In genomic region chrX:56231706-56232105, GRCh38 we compare ENCODE assay signal across 11 cellular contexts. TPM values are rescaled to one million over a fixed set of nuclear protein-coding genes. Genes with fewer than 3 reads are reported as not detected.
A peak's percentile ranks its signal among the peaks of the same experiment; 100 is the strongest.
DNase-seq lines count a peak whose midpoint lies in the region; ATAC-seq and TF ChIP-seq lines count a peak whose summit lies in the region.
"Had no signal": no experiment of that assay in that cellular context is flagged by ENCODE, and none has a peak within 500 bp of the region (broad histone marks: within the 10 kb centered on the region; RNA-seq: fewer than 3 reads in every experiment).

No MANE protein-coding gene starts in this region.

- DNase-seq in heart left ventricle (peak in 1 of 5 donors; percentile 19), cardiac septum (ENCODE audit: low spot score) (no peak), aorta (no peak), kidney tubule cell (ENCODE audit: low spot score) (no peak), SKM-1 (lab: John Stamatoyannopoulos, UW; ENCODE audit: unreplicated experiment) (no peak)
- DNase-seq in effector memory CD8-positive, alpha-beta T cell = no peak
- DNase-seq: NCI-H1436 treated with DMSO at 0.1 percent for 48 hours, occipital lobe had no signal

- H3K36me3 Mint-ChIP-seq in effector memory CD8-positive, alpha-beta T cell (ENCODE audit: insufficient read depth) = no peaks in the 10 kb centered on the region

- H3K9ac ChIP-seq in mucosa of stomach (ENCODE audit: low read length) = no peak overlapping the region
- H3K9ac ChIP-seq: BLaER1 had no signal

- peak overlapping the region; percentile 76 to 86 for H3K4me3 Mint-ChIP-seq in effector memory CD8-positive, alpha-beta T cell

- H3K36me3 ChIP-seq in heart left ventricle (no peaks in the 10 kb centered on the region), mucosa of stomach (ENCODE audit: control insufficient read depth, insufficient read depth, low read length) (no peaks in the 10 kb centered on the region), aorta (ENCODE audit: control insufficient read depth in 1 of 2, insufficient read depth in 2 of 2, low read length in 1 of 2) (no peaks in the 10 kb centered on the region)
- H3K36me3 ChIP-seq: BLaER1 had no signal

- peak overlapping the region in 11 of 12 donors; percentile 17 to 69 (median 55) for H3K4me3 ChIP-seq in heart left ventricle
- H3K4me3 ChIP-seq in mucosa of stomach (ENCODE audit: low read length) = peak overlapping the region; percentile 14
- H3K4me3 ChIP-seq in aorta (ENCODE audit: low read length in 2 of 2) = peak overlapping the region; percentile 43 to 82
- H3K4me3 ChIP-seq: BLaER1 had no signal

- H3K9me3 ChIP-seq in heart left ventricle = no peaks in the 10 kb centered on the region
- H3K9me3 ChIP-seq in mucosa of stomach (ENCODE audit: control insufficient read depth, low read length) = no peaks in the 10 kb centered on the region
- H3K9me3 ChIP-seq in aorta (ENCODE audit: control insufficient read depth, low read length) = no peaks in the 10 kb centered on the region

- H3K4me1 ChIP-seq in heart left ventricle = peaks cover 0 to 33% (median 1%) of the 10 kb centered on the region in 12 donors
- H3K4me1 ChIP-seq in mucosa of stomach (ENCODE audit: control insufficient read depth, insufficient read depth, low read length) = peaks cover 9% of the 10 kb centered on the region
- no peaks in the 10 kb centered on the region for H3K4me1 ChIP-seq in aorta (ENCODE audit: control insufficient read depth in 1 of 2, insufficient read depth in 2 of 2, low read length in 2 of 2)
- H3K4me1 ChIP-seq: BLaER1 had no signal

- ATAC-seq in heart left ventricle = no peak
- ATAC-seq in effector memory CD8-positive, alpha-beta T cell (replicated peaks) = no peak
- no peak for ATAC-seq in aorta (ENCODE audit: low FRiP score)
- ATAC-seq in GM19467 (IDR thresholded peaks at IDR 0.05; ENCODE audit: unreplicated experiment) = no peak

- H3K27me3 Mint-ChIP-seq in effector memory CD8-positive, alpha-beta T cell = peaks cover 8 to 13% of the 10 kb centered on the region in 2 donors

- WGBS in heart left ventricle, 4 donors = 22 to 38% (median 30%) methylated on average over 9 of the region's 9 CpGs
- 5 to 33% methylated on average over 9 of the region's 9 CpGs for WGBS in aorta, 2 donors

- H3K27me3 ChIP-seq in heart left ventricle = peaks cover 0 to 19% (median 0%) of the 10 kb centered on the region in 9 donors
- no peaks in the 10 kb centered on the region for H3K27me3 ChIP-seq in mucosa of stomach (ENCODE audit: control insufficient read depth, insufficient read depth, low read length)
- no peaks in the 10 kb centered on the region for H3K27me3 ChIP-seq in aorta (ENCODE audit: control insufficient read depth in 1 of 2, insufficient read depth in 2 of 2, low read length in 1 of 2)

- H3K27ac ChIP-seq in heart left ventricle (peak overlapping the region in 7 of 12 donors; percentile 25 to 81 (median 75)), aorta (ENCODE audit: low read depth in 1 of 2, low read length in 2 of 2) (no peak overlapping the region)
- H3K27ac ChIP-seq: BLaER1 had no signal

- peaks cover 6 to 14% of the 10 kb centered on the region in 2 donors for H3K4me1 Mint-ChIP-seq in effector memory CD8-positive, alpha-beta T cell (ENCODE audit: low read depth in 2 of 2)

- TF ChIP-seq CTCF in heart left ventricle (IDR thresholded peaks at IDR 0.05) = no peak

- TF ChIP-seq POLR2A in heart left ventricle (IDR thresholded peaks at IDR 0.05) = no peak

- no peak overlapping the region for H3K27ac Mint-ChIP-seq in effector memory CD8-positive, alpha-beta T cell

- no peaks in the 10 kb centered on the region for H3K9me3 Mint-ChIP-seq in effector memory CD8-positive, alpha-beta T cell

- intact Hi-C loops in heart left ventricle (cut with DNase I) = loop anchor here in 2 of 10 donors (10.0 kb wide), 2 partner anchors 327 to 517 kb away; partner anchors contain the start of gene RRAGB (in 1 of the 2)
- intact Hi-C loops in cardiac septum (cut with DNase I) = loop anchor here (5.0 to 10.0 kb wide), 2 partner anchors 324 to 517 kb away; partner anchors contain the start of gene RRAGB
- intact Hi-C loops in aorta (cut with DNase I) = loop anchor here in 1 of 2 donors (10.0 kb wide), 2 partner anchors 327 to 517 kb away; partner anchors contain the start of gene RRAGB

RNA-seq across cellular contexts. Expression of gene KLF8, which starts 0.5 kb away (rescaled TPM):
- total RNA-seq in heart left ventricle = 1 to 10 TPM; 1.4 to 6.2 (median 2.6) TPM
- 1 to 10 TPM; 1.6 to 3.5 TPM for polyA plus RNA-seq in heart left ventricle
- 3.6 TPM for total RNA-seq in cardiac septum
- total RNA-seq in aorta = 10 to 100 TPM; 23.6 to 28.3 TPM
- polyA plus RNA-seq in aorta = 10 to 100 TPM in 1 of 2 donors, 1 to 10 TPM in 1; 1.5 to 20.7 TPM

Comparison
In these comparisons a context has a peak if more than half of its experiments do, and no peak if none do; other contexts are left out.
1. H3K27ac ChIP-seq: peak in heart left ventricle (7 of 12); none in aorta (0 of 2).
2. Peak in every context shown above with its lines, with median percentiles within 50 percentile points of each other: H3K4me3 ChIP-seq.